Comparison of ENCODE assay signal across 8 cellular contexts in the genomic region with DNA sequence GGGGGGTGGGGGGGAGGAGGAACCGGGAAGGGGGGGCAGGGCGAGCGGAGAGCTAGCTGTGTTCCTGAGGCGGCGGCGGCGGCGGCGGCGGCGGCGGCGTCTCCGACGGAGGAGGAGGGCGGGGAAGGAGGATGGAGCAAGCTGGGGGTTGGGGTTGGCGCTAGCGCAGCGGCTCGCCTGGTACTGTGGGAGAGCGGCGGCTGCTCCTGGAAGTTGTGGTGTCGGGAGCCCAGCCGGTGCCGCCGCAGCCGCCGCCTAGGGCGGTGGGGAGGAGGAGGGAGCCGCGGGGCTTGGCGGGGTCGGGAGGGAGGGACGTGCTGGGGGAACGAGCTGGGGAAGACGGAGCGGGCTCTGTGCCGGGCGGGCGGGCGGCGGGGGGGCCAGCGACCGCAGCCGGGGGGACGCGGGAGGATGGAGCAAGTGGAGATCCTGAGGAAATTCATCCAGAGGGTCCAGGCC. TPM values are rescaled to one million over a fixed set of nuclear protein-coding genes. Genes with fewer than 3 reads are reported as not detected.
A peak's percentile ranks its signal among the peaks of the same experiment; 100 is the strongest.
DNase-seq lines count a peak whose midpoint lies in the region; ATAC-seq and TF ChIP-seq lines count a peak whose summit lies in the region.

PTPN12 (plus strand) TSS at position 160 of the 459 bp plus-strand sequence; CDS start at position 412, 252 bp downstream.

- peaks cover 0 to 8% (median 0%) of the 10 kb centered on the region in 3 donors for H3K36me3 Mint-ChIP-seq in CD8-positive, alpha-beta memory T cell
- no peaks in the 10 kb centered on the region for H3K36me3 Mint-ChIP-seq in activated CD8-positive, alpha-beta T cell treated with anti-CD3 and anti-CD28 coated beads for 36 hours (ENCODE audit: low read depth)
- H3K36me3 Mint-ChIP-seq in glutamatergic neuron (ENCODE audit: unreplicated experiment): no peaks in the 10 kb centered on the region

- under 1% methylated on average over 44 of the region's 47 CpGs for WGBS in HUES64
- 1% methylated on average over 19 to 40 of the region's 47 CpGs for WGBS in ovary, 3 donors

- peak in 1 of 5 donors; percentile 83 for DNase-seq in CD8-positive, alpha-beta memory T cell
- DNase-seq in activated CD8-positive, alpha-beta T cell treated with anti-CD3 and anti-CD28 coated beads for 36 hours: no peak
- DNase-seq in glutamatergic neuron (no peak), ovary (peak; percentile 76 to 86 (median 82)), glomerular visceral epithelial cell (ENCODE audit: extremely low spot score) (no peak)

- TF ChIP-seq EP300 in ovary (IDR thresholded peaks at IDR 0.05): no peak

- TF ChIP-seq CTCF in activated CD8-positive, alpha-beta T cell treated with anti-CD3 and anti-CD28 coated beads for 36 hours (IDR thresholded peaks at IDR 0.05): no peak
- TF ChIP-seq CTCF in glutamatergic neuron (IDR thresholded peaks at IDR 0.05; ENCODE audit: partially characterized antibody, unreplicated experiment) (no peak), ovary (IDR thresholded peaks at IDR 0.05) (no peak)

- no peak for TF ChIP-seq POLR2A in ovary (IDR thresholded peaks at IDR 0.05)

- H3K4me3 Mint-ChIP-seq in CD8-positive, alpha-beta memory T cell: peak within 1 kb of the TSS; percentile 95 to 99 (median 98)
- H3K4me3 Mint-ChIP-seq in activated CD8-positive, alpha-beta T cell treated with anti-CD3 and anti-CD28 coated beads for 36 hours: peak within 1 kb of the TSS; percentile 97
- peak within 1 kb of the TSS; percentile 97 for H3K4me3 Mint-ChIP-seq in glutamatergic neuron (ENCODE audit: unreplicated experiment)

- peaks cover 18 to 36% (median 26%) of the 10 kb centered on the region in 3 donors for H3K4me1 Mint-ChIP-seq in CD8-positive, alpha-beta memory T cell
- peaks cover 12% of the 10 kb centered on the region for H3K4me1 Mint-ChIP-seq in activated CD8-positive, alpha-beta T cell treated with anti-CD3 and anti-CD28 coated beads for 36 hours (ENCODE audit: low read depth)
- H3K4me1 Mint-ChIP-seq in glutamatergic neuron (ENCODE audit: low read depth, unreplicated experiment): peaks cover 21% of the 10 kb centered on the region

- H3K9ac ChIP-seq in HUES64 (ENCODE audit: low read depth, low read length): peak within 1 kb of the TSS; percentile 80

- intact Hi-C loops in activated CD8-positive, alpha-beta T cell treated with anti-CD3 and anti-CD28 coated beads for 36 hours (cut with micrococcal nuclease): no loop called here
- intact Hi-C loops in ovary (cut with DNase I): no loop called here

- ATAC-seq in GM19452 (IDR thresholded peaks at IDR 0.05; ENCODE audit: unreplicated experiment) (peak; percentile 46), GM21825 (IDR thresholded peaks at IDR 0.05; ENCODE audit: unreplicated experiment) (no peak)
- peak; percentile 53 for ATAC-seq in activated CD8-positive, alpha-beta T cell treated with anti-CD3 and anti-CD28 coated beads for 36 hours

- H3K27me3 ChIP-seq in CD8-positive, alpha-beta memory T cell (ENCODE audit: insufficient read depth, low read length, poor library complexity, severe bottlenecking): no peaks in the 10 kb centered on the region
- H3K27me3 ChIP-seq in HUES64 (ENCODE audit: insufficient read depth, low read length) (no peaks in the 10 kb centered on the region), ovary (no peaks in the 10 kb centered on the region)

- H3K27ac Mint-ChIP-seq in CD8-positive, alpha-beta memory T cell: peak within 1 kb of the TSS; percentile 82 to 99 (median 93)
- peak within 1 kb of the TSS; percentile 92 for H3K27ac Mint-ChIP-seq in activated CD8-positive, alpha-beta T cell treated with anti-CD3 and anti-CD28 coated beads for 36 hours
- peak within 1 kb of the TSS; percentile 99 for H3K27ac Mint-ChIP-seq in glutamatergic neuron (ENCODE audit: unreplicated experiment)

- no peaks in the 10 kb centered on the region for H3K4me1 ChIP-seq in CD8-positive, alpha-beta memory T cell (ENCODE audit: insufficient read depth, low read length)
- H3K4me1 ChIP-seq in HUES64 (ENCODE audit: insufficient read depth, low read length): peaks cover 18% of the 10 kb centered on the region
- H3K4me1 ChIP-seq in ovary (ENCODE audit: insufficient read depth): peaks cover 6% of the 10 kb centered on the region

- no peaks in the 10 kb centered on the region for H3K36me3 ChIP-seq in CD8-positive, alpha-beta memory T cell (ENCODE audit: insufficient read depth, low read length)
- H3K36me3 ChIP-seq in HUES64 (ENCODE audit: insufficient read depth, low read length) (peaks cover 5% of the 10 kb centered on the region; the same call in 1 of the 2 replicates), ovary (no peaks in the 10 kb centered on the region)

- H3K9me3 Mint-ChIP-seq in CD8-positive, alpha-beta memory T cell: no peaks in the 10 kb centered on the region
- H3K9me3 Mint-ChIP-seq in activated CD8-positive, alpha-beta T cell treated with anti-CD3 and anti-CD28 coated beads for 36 hours: no peaks in the 10 kb centered on the region
- H3K9me3 Mint-ChIP-seq in glutamatergic neuron (ENCODE audit: unreplicated experiment): peaks cover 17% of the 10 kb centered on the region

- POLR2A ChIA-PET in CD8-positive, alpha-beta memory T cell (lab: Charles Lee): interaction anchor here (1.2 kb wide), 1 partner anchor 161 kb away, joined by 3 read pairs; no protein-coding TSS in a partner anchor
- POLR2A ChIA-PET in activated CD8-positive, alpha-beta T cell treated with anti-CD3 and anti-CD28 coated beads for 36 hours (lab: Charles Lee): no interaction called here

- CTCF ChIA-PET in CD8-positive, alpha-beta memory T cell (lab: Charles Lee): no interaction called here
- CTCF ChIA-PET in activated CD8-positive, alpha-beta T cell treated with anti-CD3 and anti-CD28 coated beads for 36 hours (lab: Charles Lee): no interaction called here

- H3K27ac ChIP-seq in CD8-positive, alpha-beta memory T cell (ENCODE audit: low read depth, low read length): peak within 1 kb of the TSS; percentile 75
- H3K27ac ChIP-seq in HUES64 (ENCODE audit: low read depth, low read length): peak within 1 kb of the TSS; percentile 97
- peak within 1 kb of the TSS; percentile 88 to 94 for H3K27ac ChIP-seq in ovary

- H3K9me3 ChIP-seq in CD8-positive, alpha-beta memory T cell (ENCODE audit: low read length): no peaks in the 10 kb centered on the region
- H3K9me3 ChIP-seq in HUES64 (ENCODE audit: insufficient read depth, low read depth, low read length): no peaks in the 10 kb centered on the region
- no peaks in the 10 kb centered on the region for H3K9me3 ChIP-seq in ovary

- H3K27me3 Mint-ChIP-seq in CD8-positive, alpha-beta memory T cell: no peaks in the 10 kb centered on the region
- no peaks in the 10 kb centered on the region for H3K27me3 Mint-ChIP-seq in activated CD8-positive, alpha-beta T cell treated with anti-CD3 and anti-CD28 coated beads for 36 hours
- peaks cover 13% of the 10 kb centered on the region for H3K27me3 Mint-ChIP-seq in glutamatergic neuron (ENCODE audit: unreplicated experiment)

- H3K4me3 ChIP-seq in CD8-positive, alpha-beta memory T cell (ENCODE audit: low read length): peak within 1 kb of the TSS; percentile 86
- H3K4me3 ChIP-seq in HUES64 (ENCODE audit: low read length) (peak within 1 kb of the TSS; percentile 100), ovary (peak within 1 kb of the TSS; percentile 92)

RNA-seq across cellular contexts. Expression of gene PTPN12, which starts in this region (rescaled TPM):
- total RNA-seq in CD8-positive, alpha-beta memory T cell: 10 to 100 TPM; 11.3 to 12.5 TPM
- polyA plus RNA-seq in CD8-positive, alpha-beta memory T cell: 4.8 TPM
- polyA plus RNA-seq in HUES64 (2013, experiment 1 of 2): 103 TPM
- polyA plus RNA-seq in HUES64 (2013, experiment 2 of 2): 121 TPM
- 10 to 100 TPM in 1 of 2 experiments, 1 to 10 TPM in 1; 8.1 to 10.0 TPM for total RNA-seq in activated CD8-positive, alpha-beta T cell treated with anti-CD3 and anti-CD28 coated beads for 36 hours
- total RNA-seq in glutamatergic neuron (ENCODE audit: unreplicated experiment) (106 TPM), ovary (10 to 100 TPM; 45.8 to 90.0 (median 66.5) TPM)
- 10 to 100 TPM; 48.5 to 62.7 TPM for polyA plus RNA-seq in ovary

Comparison
In these comparisons a context has a peak if more than half of its experiments do, and no peak if none do; other contexts are left out.
1. DNase-seq: peak in ovary (5 of 5); none in activated CD8-positive, alpha-beta T cell treated with anti-CD3 and anti-CD28 coated beads for 36 hours (single experiment), glutamatergic neuron (single experiment) and glomerular visceral epithelial cell (single experiment).
2. Peak in every context shown above with its lines, with median percentiles within 50 percentile points of each other: H3K27ac ChIP-seq, H3K4me3 ChIP-seq, H3K27ac Mint-ChIP-seq and H3K4me3 Mint-ChIP-seq.